16 cellular contexts compared by ENCODE assay signal in genomic region chr11:44247508-44247907, GRCh38.
"Had no signal": no experiment of that assay in that cellular context is flagged by ENCODE, and none has a peak within 500 bp of the region (broad histone marks: within the 10 kb centered on the region; RNA-seq: fewer than 3 reads in every experiment).

No MANE protein-coding gene starts in this region.

- H3K9me3 ChIP-seq: neutrophil had no signal

- H3K27me3 ChIP-seq: heart right ventricle, neutrophil, right atrium auricular region had no signal

- H3K4me2 ChIP-seq: smooth muscle cell had no signal

- DNase-seq: effector CD4-positive, alpha-beta T cell; endodermal cell; erythroblast; hypothalamus; kidney glomerular epithelial cell; midbrain; naive B cell; nephron progenitor cell; stimulated activated CD4-positive, alpha-beta T cell treated with anti-CD3 and anti-CD28 coated beads, Interleukin-2, amount 100 ng/mL, for 48 hours; stimulated activated naive CD4-positive, alpha-beta T cell treated with Interleukin-2 at 50 U/mL for 16 hours; trophoblast cell had no signal

- H3K27me3 Mint-ChIP-seq: naive B cell had no signal

- H3K4me3 ChIP-seq: coronary artery, heart right ventricle, right atrium auricular region, smooth muscle cell had no signal

- H3K27ac ChIP-seq: coronary artery, neutrophil, right atrium auricular region had no signal

- H3K4me3 Mint-ChIP-seq: endodermal cell, naive B cell, nephron progenitor cell had no signal

- H3K4me1 Mint-ChIP-seq: naive B cell had no signal

- H3K27ac Mint-ChIP-seq: endodermal cell, nephron progenitor cell had no signal
